In the genomic region with DNA sequence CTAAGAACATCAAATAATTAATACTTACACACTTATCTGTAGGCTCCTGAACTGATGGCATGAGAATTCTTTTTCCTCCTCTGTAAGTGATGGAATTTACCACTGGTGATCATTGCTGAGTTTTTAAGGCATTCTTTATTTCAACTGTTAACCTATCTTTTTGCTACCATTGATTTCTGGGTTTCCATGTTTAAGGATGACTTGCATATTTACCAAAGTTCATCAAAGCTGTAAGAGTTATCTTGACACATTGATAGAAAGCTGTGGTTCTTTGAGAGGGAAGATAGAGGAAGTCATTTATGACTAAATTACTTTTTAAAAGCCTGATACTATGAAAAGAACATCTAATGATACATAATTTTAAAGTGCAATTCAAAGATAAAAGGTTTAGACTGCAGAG, we compare ENCODE assay signal across 9 cellular contexts. TPM values are rescaled to one million over a fixed set of nuclear protein-coding genes. Genes with fewer than 3 reads are reported as not detected.
"Had no signal": no experiment of that assay in that cellular context is flagged by ENCODE, and none has a peak within 500 bp of the region (broad histone marks: within the 10 kb centered on the region; RNA-seq: fewer than 3 reads in every experiment).

No MANE protein-coding gene starts in this region.

- FAIRE-seq: H1, H54, HTR-8/SVneo had no signal

- ATAC-seq: GM23338 had no signal

- H3K27ac ChIP-seq: KMS-11 had no signal

- H2AFZ ChIP-seq: GM23338 had no signal

- H3K4me3 ChIP-seq: GM23338 had no signal

- H3K9ac ChIP-seq: KMS-11 had no signal

- H3K4me2 ChIP-seq: GM23338, KMS-11 had no signal

- DNase-seq: H9, HCEC 1CT, KBM-7 had no signal

RNA-seq across cellular contexts. Expression of a gene that starts 19.5 kb away (rescaled TPM):
- total RNA-seq: HT-29 had no signal

RNA-seq across cellular contexts. Expression of a gene that starts 31.8 kb away (rescaled TPM):
- total RNA-seq: HT-29 had no signal
